ENCODE assay signal across 15 cellular contexts in genomic region chr19:10228393-10228792, GRCh38. TPM values are rescaled to one million over a fixed set of nuclear protein-coding genes. Genes with fewer than 3 reads are reported as not detected.
DNase-seq lines count a peak whose midpoint lies in the region; ATAC-seq and TF ChIP-seq lines count a peak whose summit lies in the region.
"Had no signal": no experiment of that assay in that cellular context is flagged by ENCODE, and none has a peak within 500 bp of the region (broad histone marks: within the 10 kb centered on the region; RNA-seq: fewer than 3 reads in every experiment).

No MANE protein-coding gene starts in this region.

- peaks cover 10 to 35% (median 21%) of the 10 kb centered on the region in 11 experiments; a peak in 21 of 22 replicates for H3K36me3 ChIP-seq in BLaER1 treated with 17β-estradiol and CSF1 and Interleukin-3, amounts not matched to agents 10 nM and 100 nM
- H3K36me3 ChIP-seq in Loucy (ENCODE audit: insufficient read depth, low read length) = no peaks in the 10 kb centered on the region

- H3F3A ChIP-seq in Loucy (ENCODE audit: low read depth) = no peaks in the 10 kb centered on the region

- no peaks in the 10 kb centered on the region for H3K9me3 Mint-ChIP-seq in dendritic cell treated with granulocyte-macrophage colony-stimulating factor and Interleukin-4, amounts not matched to agents 40 ng/mL and 50 ng/mL, for 4 days
- no peaks in the 10 kb centered on the region for H3K9me3 Mint-ChIP-seq in osteocyte (ENCODE audit: unreplicated experiment)
- no peaks in the 10 kb centered on the region for H3K9me3 Mint-ChIP-seq in activated CD4-positive, alpha-beta memory T cell treated with anti-CD3 and anti-CD28 coated beads for 36 hours
- H3K9me3 Mint-ChIP-seq: activated CD4-positive, alpha-beta T cell treated with anti-CD3 and anti-CD28 coated beads, Interleukin-2, amount 10 ng/mL, durations not matched to agents 24 days and 14 days; activated T-helper 1 cell treated with anti-CD3 and anti-CD28 coated beads, Interleukin-12 subunit alpha, Interleukin-12 subunit beta, Interleukin-2, Interleukin-4 antibody, amounts not matched to agents 30 ng/mL and 10 ng/mL and 1 ng/mL, durations not matched to agents 14 hours and 24 hours and 36 hours; H9 had no signal

- peak overlapping the region; percentile 31 to 91 (median 53); a peak in 20 of 22 replicates for H3K27ac ChIP-seq in BLaER1 treated with 17β-estradiol and CSF1 and Interleukin-3, amounts not matched to agents 10 nM and 100 nM
- H3K27ac ChIP-seq: HL-60 had no signal

- POLR2A ChIA-PET in activated CD4-positive, alpha-beta memory T cell treated with anti-CD3 and anti-CD28 coated beads for 36 hours (lab: Charles Lee) = interaction anchor here (1.0 kb wide), 1 partner anchor 24 kb away, joined by 4 read pairs; the partner anchor contains the start of gene MRPL4

- H2AFZ ChIP-seq in Loucy (ENCODE audit: low read length) = no peak overlapping the region

- no peak for TF ChIP-seq CTCF in Loucy (conservative IDR thresholded peaks at IDR 0.05; ENCODE audit: low read length)
- TF ChIP-seq CTCF in osteocyte (IDR thresholded peaks at IDR 0.05) = no peak
- TF ChIP-seq CTCF in foreskin fibroblast (IDR thresholded peaks at IDR 0.05; ENCODE audit: low read depth, low read length) = no peak

- H3K4me2 ChIP-seq in BLaER1 treated with 17β-estradiol and CSF1 and Interleukin-3, amounts not matched to agents 10 nM and 100 nM = peak overlapping the region; percentile 93 to 100 (median 97)
- peak overlapping the region; percentile 17 for H3K4me2 ChIP-seq in Loucy (ENCODE audit: low read depth, low read length, poor library complexity, severe bottlenecking)

- H3K36me3 Mint-ChIP-seq in dendritic cell treated with granulocyte-macrophage colony-stimulating factor and Interleukin-4, amounts not matched to agents 40 ng/mL and 50 ng/mL, for 4 days (ENCODE audit: low read depth) = peaks cover 55% of the 10 kb centered on the region
- peaks cover 8% of the 10 kb centered on the region for H3K36me3 Mint-ChIP-seq in osteocyte (ENCODE audit: unreplicated experiment)
- peaks cover 5% of the 10 kb centered on the region for H3K36me3 Mint-ChIP-seq in activated CD4-positive, alpha-beta memory T cell treated with anti-CD3 and anti-CD28 coated beads for 36 hours

- ATAC-seq in GM21423 (IDR thresholded peaks at IDR 0.05; ENCODE audit: unreplicated experiment) = no peak
- ATAC-seq: PC-3 had no signal

- H3K4me3 Mint-ChIP-seq in dendritic cell treated with granulocyte-macrophage colony-stimulating factor and Interleukin-4, amounts not matched to agents 40 ng/mL and 50 ng/mL, for 4 days = peak overlapping the region; percentile 92
- no peak overlapping the region for H3K4me3 Mint-ChIP-seq in osteocyte (ENCODE audit: unreplicated experiment)
- no peak overlapping the region for H3K4me3 Mint-ChIP-seq in activated CD4-positive, alpha-beta memory T cell treated with anti-CD3 and anti-CD28 coated beads for 36 hours

- peak overlapping the region; percentile 91 for H3K27ac Mint-ChIP-seq in dendritic cell treated with granulocyte-macrophage colony-stimulating factor and Interleukin-4, amounts not matched to agents 40 ng/mL and 50 ng/mL, for 4 days
- H3K27ac Mint-ChIP-seq in osteocyte (ENCODE audit: unreplicated experiment) = peak overlapping the region; percentile 70
- H3K27ac Mint-ChIP-seq in activated CD4-positive, alpha-beta memory T cell treated with anti-CD3 and anti-CD28 coated beads for 36 hours = no peak overlapping the region
- H3K27ac Mint-ChIP-seq: H9 had no signal

- H3K27me3 ChIP-seq in BLaER1 treated with 17β-estradiol and CSF1 and Interleukin-3, amounts not matched to agents 10 nM and 100 nM = no peaks in the 10 kb centered on the region
- no peaks in the 10 kb centered on the region for H3K27me3 ChIP-seq in Loucy (ENCODE audit: insufficient read depth, low read length, poor library complexity, severe bottlenecking)

- H3K4me3 ChIP-seq in BLaER1 treated with 17β-estradiol and CSF1 and Interleukin-3, amounts not matched to agents 10 nM and 100 nM = peak overlapping the region in 2 of 10 experiments; percentile 87 to 91; a peak in 5 of 20 replicates
- H3K4me3 ChIP-seq in Loucy (ENCODE audit: low read length, poor library complexity, severe bottlenecking) = no peak overlapping the region
- H3K4me3 ChIP-seq in foreskin fibroblast (ENCODE audit: low read depth in 1 of 2, low read length in 2 of 2) = peak overlapping the region in 1 of 2 donors; percentile 40

- H3K9ac ChIP-seq in BLaER1 treated with 17β-estradiol and CSF1 and Interleukin-3, amounts not matched to agents 10 nM and 100 nM = peak overlapping the region; percentile 5 to 98 (median 45); a peak in 13 of 22 replicates
- H3K9ac ChIP-seq in Loucy (ENCODE audit: low read depth, low read length, poor library complexity, severe bottlenecking) = no peak overlapping the region

- peaks cover 4 to 64% (median 49%) of the 10 kb centered on the region in 11 experiments; a peak in 17 of 22 replicates for H4K20me1 ChIP-seq in BLaER1 treated with 17β-estradiol and CSF1 and Interleukin-3, amounts not matched to agents 10 nM and 100 nM
- H4K20me1 ChIP-seq in Loucy (ENCODE audit: insufficient read depth, low read length, poor library complexity, severe bottlenecking) = no peaks in the 10 kb centered on the region

- DNase-seq in osteocyte (ENCODE audit: extremely low spot score, unreplicated experiment) = no peak
- no peak for DNase-seq in activated CD4-positive, alpha-beta memory T cell treated with anti-CD3 and anti-CD28 coated beads for 36 hours
- DNase-seq in NCI-H1105 (lab: John Stamatoyannopoulos, UW) = no peak
- DNase-seq in foreskin fibroblast = no peak
- DNase-seq: aorta, occipital lobe had no signal

- no peaks in the 10 kb centered on the region for H3K9me2 ChIP-seq in Loucy (replicated peaks; ENCODE audit: low read depth, low read length)

- CTCF ChIA-PET in activated CD4-positive, alpha-beta memory T cell treated with anti-CD3 and anti-CD28 coated beads for 36 hours (lab: Charles Lee) = interaction anchor here (0.7 to 5.7 kb wide), 11 partner anchors 9 to 353 kb away, joined by 3 to 41 read pairs (median 4); partner anchors contain the start of gene MRPL4

- no peaks in the 10 kb centered on the region for H3K9me3 ChIP-seq in BLaER1 treated with 17β-estradiol and CSF1 and Interleukin-3, amounts not matched to agents 10 nM and 100 nM (replicated peaks in 1 of 11)
- no peaks in the 10 kb centered on the region for H3K9me3 ChIP-seq in Loucy (ENCODE audit: insufficient read depth, low read depth, low read length)

- peaks cover 10% of the 10 kb centered on the region; the same call in 1 of the 2 replicates for H3K79me2 ChIP-seq in Loucy (ENCODE audit: insufficient read depth, low read length)

- H3K4me1 ChIP-seq in BLaER1 treated with 17β-estradiol and CSF1 and Interleukin-3, amounts not matched to agents 10 nM and 100 nM = peaks cover 47 to 74% (median 62%) of the 10 kb centered on the region in 10 experiments
- peaks cover 18% of the 10 kb centered on the region for H3K4me1 ChIP-seq in Loucy (ENCODE audit: insufficient read depth, low read length, poor library complexity, severe bottlenecking)

- peaks cover 6% of the 10 kb centered on the region for H3K27me3 Mint-ChIP-seq in dendritic cell treated with granulocyte-macrophage colony-stimulating factor and Interleukin-4, amounts not matched to agents 40 ng/mL and 50 ng/mL, for 4 days
- no peaks in the 10 kb centered on the region for H3K27me3 Mint-ChIP-seq in osteocyte (ENCODE audit: unreplicated experiment)
- no peaks in the 10 kb centered on the region for H3K27me3 Mint-ChIP-seq in activated CD4-positive, alpha-beta memory T cell treated with anti-CD3 and anti-CD28 coated beads for 36 hours
- H3K27me3 Mint-ChIP-seq: activated CD4-positive, alpha-beta T cell treated with anti-CD3 and anti-CD28 coated beads, Interleukin-2, amount 10 ng/mL, durations not matched to agents 24 days and 14 days had no signal

- H3K4me1 Mint-ChIP-seq in dendritic cell treated with granulocyte-macrophage colony-stimulating factor and Interleukin-4, amounts not matched to agents 40 ng/mL and 50 ng/mL, for 4 days (ENCODE audit: low read depth) = peaks cover 55% of the 10 kb centered on the region
- peaks cover 31% of the 10 kb centered on the region for H3K4me1 Mint-ChIP-seq in osteocyte (ENCODE audit: unreplicated experiment)
- peaks cover 16% of the 10 kb centered on the region for H3K4me1 Mint-ChIP-seq in activated CD4-positive, alpha-beta memory T cell treated with anti-CD3 and anti-CD28 coated beads for 36 hours (ENCODE audit: low read depth)

- intact Hi-C loops in dendritic cell treated with granulocyte-macrophage colony-stimulating factor and Interleukin-4, amounts not matched to agents 40 ng/mL and 50 ng/mL, for 4 days (cut with micrococcal nuclease) = no loop called here
- intact Hi-C loops in activated CD4-positive, alpha-beta memory T cell treated with anti-CD3 and anti-CD28 coated beads for 36 hours (cut with micrococcal nuclease) = no loop called here

RNA-seq across cellular contexts. Expression of gene S1PR2, which starts 2.7 kb away (rescaled TPM):
- 21.8 and 23.6 TPM in 2 replicates for total RNA-seq in osteocyte
- 1 to 10 TPM; 9.4 to 9.8 TPM for total RNA-seq in activated CD4-positive, alpha-beta memory T cell treated with anti-CD3 and anti-CD28 coated beads for 36 hours

RNA-seq across cellular contexts. Expression of gene MRPL4, which starts 23.6 kb away (rescaled TPM):
- total RNA-seq in osteocyte = 53.4 and 57.0 TPM in 2 replicates
- 100 to 1,000 TPM; 106 to 115 TPM for total RNA-seq in activated CD4-positive, alpha-beta memory T cell treated with anti-CD3 and anti-CD28 coated beads for 36 hours

RNA-seq across cellular contexts. Expression of gene DNMT1, which starts 33.6 kb away (rescaled TPM):
- total RNA-seq in osteocyte = 82.3 and 87.2 TPM in 2 replicates
- total RNA-seq in activated CD4-positive, alpha-beta memory T cell treated with anti-CD3 and anti-CD28 coated beads for 36 hours = 100 to 1,000 TPM; 356 to 357 TPM

RNA-seq across cellular contexts. Expression of gene ICAM1, which starts 42.5 kb away (rescaled TPM):
- 31.8 and 35.5 TPM in 2 replicates for total RNA-seq in osteocyte
- total RNA-seq in activated CD4-positive, alpha-beta memory T cell treated with anti-CD3 and anti-CD28 coated beads for 36 hours = 10 to 100 TPM; 45.2 to 46.4 TPM

RNA-seq across cellular contexts. Expression of gene ICAM4, which starts 58.4 kb away (rescaled TPM):
- total RNA-seq in osteocyte = not detected in 2 replicates
- under 1 TPM; 0.34 to 0.59 TPM for total RNA-seq in activated CD4-positive, alpha-beta memory T cell treated with anti-CD3 and anti-CD28 coated beads for 36 hours
- total RNA-seq: PC-3 had no signal
